In the genomic region with DNA sequence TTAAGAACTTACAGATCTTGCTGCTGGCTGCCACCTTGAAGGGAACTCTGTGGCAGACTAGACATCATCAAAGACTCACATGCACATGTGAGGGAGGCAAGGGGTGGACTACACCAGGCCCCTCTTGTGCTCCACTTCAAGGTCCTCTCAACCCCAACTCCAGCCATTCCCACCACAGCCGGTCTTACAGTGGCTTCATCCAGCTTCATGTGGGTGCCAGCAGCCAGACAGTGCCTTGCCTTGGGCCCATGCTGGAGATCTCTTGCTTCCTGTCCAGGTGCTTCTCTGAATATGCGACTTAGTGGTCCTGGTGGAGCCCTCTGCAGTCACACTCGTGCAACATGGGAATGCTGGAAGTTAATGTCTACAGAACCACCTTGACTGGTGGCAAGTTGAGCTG, we compare ENCODE assay signal across 21 cellular contexts. TPM values are rescaled to one million over a fixed set of nuclear protein-coding genes. Genes with fewer than 3 reads are reported as not detected.
A peak's percentile ranks its signal among the peaks of the same experiment; 100 is the strongest.
DNase-seq lines count a peak whose midpoint lies in the region; ATAC-seq and TF ChIP-seq lines count a peak whose summit lies in the region.
"Had no signal": no experiment of that assay in that cellular context is flagged by ENCODE, and none has a peak within 500 bp of the region (broad histone marks: within the 10 kb centered on the region; RNA-seq: fewer than 3 reads in every experiment).

No MANE protein-coding gene starts in this region.

- H3K4me3 Mint-ChIP-seq in chondrocyte (ENCODE audit: unreplicated experiment) = no peak overlapping the region
- H3K4me3 Mint-ChIP-seq: CD8-positive, alpha-beta T cell; H9 had no signal

- no peak overlapping the region for H4K8ac ChIP-seq in neuronal stem cell (ENCODE audit: low read depth, low read length)

- WGBS in neuronal stem cell (ENCODE audit: extremely low coverage in 2 of 2, insufficient read length in 2 of 2, insufficient replicate concordance in 1 of 2), 2 donors = no CpG with 5 or more reads among the region's 3 CpGs

- no peak overlapping the region for H3K4me2 ChIP-seq in neuronal stem cell (ENCODE audit: insufficient read depth, low read length, poor library complexity, severe bottlenecking)
- H3K4me2 ChIP-seq: BLaER1, PC-9 had no signal

- no peak overlapping the region for H3K27ac ChIP-seq in neuronal stem cell (replicated peaks; ENCODE audit: low read length)
- H3K27ac ChIP-seq in uterus = no peak overlapping the region
- H3K27ac ChIP-seq: BLaER1, PC-9 had no signal

- no peak overlapping the region for H2BK12ac ChIP-seq in neuronal stem cell (ENCODE audit: low read length)

- H2AFZ ChIP-seq in neuronal stem cell (ENCODE audit: low read length) = no peak overlapping the region
- H2AFZ ChIP-seq: PC-9 had no signal

- peaks cover 2% of the 10 kb centered on the region for H3K9me3 Mint-ChIP-seq in chondrocyte (ENCODE audit: low read depth)
- H3K9me3 Mint-ChIP-seq: CD8-positive, alpha-beta T cell had no signal

- H3K27me3 ChIP-seq in neuronal stem cell (ENCODE audit: control insufficient read depth in 3 of 3, insufficient read depth in 3 of 3, low read depth in 1 of 3, low read length in 3 of 3) (peaks cover 5 to 61% (median 40%) of the 10 kb centered on the region in 3 experiments), uterus (no peaks in the 10 kb centered on the region)
- H3K27me3 ChIP-seq: MG63 had no signal

- H4K91ac ChIP-seq in neuronal stem cell (ENCODE audit: low read depth, low read length, poor library complexity) = no peak overlapping the region

- no peak overlapping the region for H2BK5ac ChIP-seq in neuronal stem cell (ENCODE audit: low read length)

- H3K23ac ChIP-seq in neuronal stem cell (ENCODE audit: low read depth, low read length, poor library complexity) = no peak overlapping the region

- H3K4me1 Mint-ChIP-seq in chondrocyte (ENCODE audit: low read depth) = peaks cover 62% of the 10 kb centered on the region

- peaks cover 0 to 2% of the 10 kb centered on the region in 2 donors for H3K36me3 ChIP-seq in neuronal stem cell (replicated peaks in 1 of 2; ENCODE audit: control insufficient read depth in 2 of 2, insufficient read depth in 2 of 2, low read length in 2 of 2)
- no peaks in the 10 kb centered on the region for H3K36me3 ChIP-seq in uterus
- H3K36me3 ChIP-seq: BLaER1, MG63 had no signal

- H3K4me1 ChIP-seq in neuronal stem cell (ENCODE audit: control insufficient read depth in 2 of 2, insufficient read depth in 1 of 2, low read depth in 1 of 2, low read length in 2 of 2) = no peaks in the 10 kb centered on the region
- no peaks in the 10 kb centered on the region for H3K4me1 ChIP-seq in uterus

- H2BK15ac ChIP-seq in neuronal stem cell (ENCODE audit: low read length) = no peak overlapping the region

- peaks cover 0 to 4% of the 10 kb centered on the region in 2 donors for H3K9me3 ChIP-seq in neuronal stem cell (replicated peaks in 1 of 2; ENCODE audit: control insufficient read depth in 2 of 2, insufficient read depth in 1 of 2, low read depth in 1 of 2, low read length in 2 of 2)
- no peaks in the 10 kb centered on the region for H3K9me3 ChIP-seq in uterus
- H3K9me3 ChIP-seq: MG63 had no signal

- no peaks in the 10 kb centered on the region for H3K79me1 ChIP-seq in neuronal stem cell (ENCODE audit: low read depth, low read length)

- H3K27ac Mint-ChIP-seq in chondrocyte (ENCODE audit: unreplicated experiment) = no peak overlapping the region
- H3K27ac Mint-ChIP-seq: CD8-positive, alpha-beta T cell; H9 had no signal

- H3K4me3 ChIP-seq in neuronal stem cell (ENCODE audit: low read length in 2 of 2) (no peak overlapping the region), uterus (no peak overlapping the region)
- H3K4me3 ChIP-seq: BLaER1, MG63, PC-9 had no signal

- H3K9ac ChIP-seq in neuronal stem cell (ENCODE audit: low read depth, low read length, poor library complexity) = no peak overlapping the region
- H3K9ac ChIP-seq: BLaER1 had no signal

- ATAC-seq in Right ventricle myocardium superior (ENCODE audit: poor library complexity) = no peak
- ATAC-seq in Right ventricle myocardium inferior = no peak
- no peak for ATAC-seq in GM18498 (IDR thresholded peaks at IDR 0.05; ENCODE audit: unreplicated experiment)
- ATAC-seq in HG02678 (IDR thresholded peaks at IDR 0.05; ENCODE audit: unreplicated experiment) = no peak
- ATAC-seq: CD8-positive, alpha-beta T cell had no signal

- no peak overlapping the region for H3K4ac ChIP-seq in neuronal stem cell (ENCODE audit: low read length)

- peak overlapping the region; percentile 11 for H3K14ac ChIP-seq in neuronal stem cell (ENCODE audit: low read length)

- H3K27me3 Mint-ChIP-seq in chondrocyte (ENCODE audit: low read depth) = no peaks in the 10 kb centered on the region

- H2BK120ac ChIP-seq in neuronal stem cell (ENCODE audit: low read depth, low read length) = no peak overlapping the region

- TF ChIP-seq CTCF in chondrocyte (IDR thresholded peaks at IDR 0.05) = no peak
- TF ChIP-seq CTCF in uterus (IDR thresholded peaks at IDR 0.05) = no peak

- no peak for TF ChIP-seq POLR2A in uterus (IDR thresholded peaks at IDR 0.05)

- intact Hi-C loops in Right ventricle myocardium superior (cut with DNase I) = no loop called here
- intact Hi-C loops in Right ventricle myocardium inferior (cut with DNase I) = no loop called here
- intact Hi-C loops in uterus (cut with DNase I; ENCODE audit: low total_unique reads) = no loop called here

- H2AK5ac ChIP-seq in neuronal stem cell (ENCODE audit: low read depth, low read length) = no peak overlapping the region

- DNase-seq in Right ventricle myocardium superior = peak; percentile 18
- DNase-seq in Right ventricle myocardium inferior (ENCODE audit: missing footprints) = no peak
- DNase-seq in chondrocyte (ENCODE audit: low spot score) = peak; percentile 54
- DNase-seq in neuronal stem cell (ENCODE audit: low spot score) = no peak
- DNase-seq in uterus = peak; percentile 9 to 14
- no peak for DNase-seq in SIG-M5 treated with dmso at 0.1 percent for 504 hours (lab: John Stamatoyannopoulos, UW; ENCODE audit: unreplicated experiment)
- DNase-seq: Calu3; CD8-positive, alpha-beta T cell; H9; Kasumi-1; MG63; NCI-H1048; NCI-H1436; NCI-H2029; NCI-H345; NCI-H524 treated with DMSO at 0.1 percent for 48 hours; PC-9 had no signal

- no peak overlapping the region for H3K18ac ChIP-seq in neuronal stem cell (ENCODE audit: low read length)

- H3K36me3 Mint-ChIP-seq in chondrocyte (ENCODE audit: low read depth) = no peaks in the 10 kb centered on the region
- H3K36me3 Mint-ChIP-seq: CD8-positive, alpha-beta T cell had no signal

RNA-seq across cellular contexts. Expression of a gene that starts 44.6 kb away (rescaled TPM):
- total RNA-seq in Right ventricle myocardium superior (not detected), Right ventricle myocardium inferior (not detected), chondrocyte (0.15 to 1.1 TPM (median 0.18 TPM) in 3 replicates), uterus (under 1 TPM in 1 of 4 donors, not detected in 3; 0.41 TPM)
- polyA plus RNA-seq in neuronal stem cell (2013, experiment 1 of 2) = 8.6 TPM
- 8.5 TPM for polyA plus RNA-seq in neuronal stem cell (2013, experiment 2 of 2)
- total RNA-seq: A673; CD8-positive, alpha-beta T cell had no signal

Comparison
In these comparisons a context has a peak if more than half of its experiments do, and no peak if none do; other contexts are left out.
1. DNase-seq: peak in Right ventricle myocardium superior (single experiment), chondrocyte (single experiment) and uterus (2 of 2); none in Right ventricle myocardium inferior (single experiment), neuronal stem cell (single experiment) and SIG-M5 treated with dmso at 0.1 percent for 504 hours (single experiment).